1 cellular context compared by ENCODE assay signal in the genomic region with DNA sequence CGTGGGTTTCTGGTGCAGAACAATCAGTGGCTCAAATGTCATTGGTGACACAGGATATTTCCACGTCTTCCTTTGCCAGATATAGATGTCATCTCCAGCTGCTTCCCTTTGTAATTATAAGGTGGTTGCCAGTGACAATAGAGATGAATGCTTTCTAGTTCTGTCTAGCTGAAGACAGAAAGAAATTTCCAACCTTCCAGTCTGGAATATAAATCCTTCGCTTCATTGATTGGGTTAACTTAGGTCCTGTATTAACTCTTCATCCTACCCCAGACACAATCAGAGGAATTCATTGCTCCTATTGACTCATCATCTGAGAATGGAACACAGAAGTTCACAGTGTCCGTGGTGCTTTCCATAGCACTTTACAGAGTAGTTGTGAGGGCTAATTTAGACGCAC.
TF ChIP-seq lines count a peak whose summit lies in the region.

No MANE protein-coding gene starts in this region.

TF ChIP-seq in IMR-90, 13 proteins besides CTCF, POLR2A, EP300 and RAD21:
- TF ChIP-seq SMC3 (IDR thresholded peaks at IDR 0.05; ENCODE audit: low read depth, low read length) (no peak), NFE2L2 (IDR thresholded peaks at IDR 0.05; ENCODE audit: low read depth, low read length) (no peak), MAFK (IDR thresholded peaks at IDR 0.05; ENCODE audit: low read depth, low read length) (no peak), RFX5 (IDR thresholded peaks at IDR 0.05; ENCODE audit: low read depth, low read length) (no peak), CHD1 (IDR thresholded peaks at IDR 0.05; ENCODE audit: low read depth, low read length) (no peak)
- TF ChIP-seq, protein P1, sequence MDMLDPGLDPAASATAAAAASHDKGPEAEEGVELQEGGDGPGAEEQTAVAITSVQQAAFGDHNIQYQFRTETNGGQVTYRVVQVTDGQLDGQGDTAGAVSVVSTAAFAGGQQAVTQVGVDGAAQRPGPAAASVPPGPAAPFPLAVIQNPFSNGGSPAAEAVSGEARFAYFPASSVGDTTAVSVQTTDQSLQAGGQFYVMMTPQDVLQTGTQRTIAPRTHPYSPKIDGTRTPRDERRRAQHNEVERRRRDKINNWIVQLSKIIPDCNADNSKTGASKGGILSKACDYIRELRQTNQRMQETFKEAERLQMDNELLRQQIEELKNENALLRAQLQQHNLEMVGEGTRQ (IDR thresholded peaks at IDR 0.05; ENCODE audit: low read depth, low read length) = no peak
- TF ChIP-seq, protein P2, sequence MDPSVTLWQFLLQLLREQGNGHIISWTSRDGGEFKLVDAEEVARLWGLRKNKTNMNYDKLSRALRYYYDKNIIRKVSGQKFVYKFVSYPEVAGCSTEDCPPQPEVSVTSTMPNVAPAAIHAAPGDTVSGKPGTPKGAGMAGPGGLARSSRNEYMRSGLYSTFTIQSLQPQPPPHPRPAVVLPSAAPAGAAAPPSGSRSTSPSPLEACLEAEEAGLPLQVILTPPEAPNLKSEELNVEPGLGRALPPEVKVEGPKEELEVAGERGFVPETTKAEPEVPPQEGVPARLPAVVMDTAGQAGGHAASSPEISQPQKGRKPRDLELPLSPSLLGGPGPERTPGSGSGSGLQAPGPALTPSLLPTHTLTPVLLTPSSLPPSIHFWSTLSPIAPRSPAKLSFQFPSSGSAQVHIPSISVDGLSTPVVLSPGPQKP (IDR thresholded peaks at IDR 0.05; ENCODE audit: borderline replicate concordance, low read depth, low read length) = no peak
